In genomic region chr7:29077854-29078253, GRCh38 we compare ENCODE assay signal across 18 cellular contexts.
DNase-seq lines count a peak whose midpoint lies in the region; ATAC-seq, FAIRE-seq and TF ChIP-seq lines count a peak whose summit lies in the region.
"Had no signal": no experiment of that assay in that cellular context is flagged by ENCODE, and none has a peak within 500 bp of the region (broad histone marks: within the 10 kb centered on the region; RNA-seq: fewer than 3 reads in every experiment).

No MANE protein-coding gene starts in this region.

- H3K27me3 ChIP-seq in astrocyte (ENCODE audit: insufficient read depth, low read length) (no peaks in the 10 kb centered on the region), smooth muscle cell (ENCODE audit: low read depth) (no peaks in the 10 kb centered on the region), PC-3 (ENCODE audit: low read length) (no peaks in the 10 kb centered on the region)
- H3K27me3 ChIP-seq: BLaER1 had no signal

- H3K36me3 Mint-ChIP-seq in astrocyte (ENCODE audit: low read depth, unreplicated experiment), result no peaks in the 10 kb centered on the region
- H3K36me3 Mint-ChIP-seq: CD8-positive, alpha-beta memory T cell had no signal

- POLR2A ChIA-PET in PC-3 (lab: Charles Lee; ENCODE audit: unreplicated experiment), result no interaction called here

- ATAC-seq in PC-3, result no peak
- ATAC-seq: K562 had no signal

- H3F3A ChIP-seq in smooth muscle cell (ENCODE audit: low read depth) (no peaks in the 10 kb centered on the region), PC-3 (ENCODE audit: low read length, unreplicated experiment) (no peaks in the 10 kb centered on the region)

- H3K4me2 ChIP-seq in astrocyte (ENCODE audit: low read length) (peak overlapping the region; percentile 43), smooth muscle cell (peak overlapping the region; percentile 61), PC-3 (ENCODE audit: low read length) (no peak overlapping the region)
- H3K4me2 ChIP-seq: BLaER1 had no signal

- H3K4me1 Mint-ChIP-seq in astrocyte (ENCODE audit: low read depth, unreplicated experiment), result no peaks in the 10 kb centered on the region
- H3K4me1 Mint-ChIP-seq: CD8-positive, alpha-beta memory T cell had no signal

- no TSS peak for BruUV-seq in PC-3 (replicated peaks; lab: Mats Ljungman, UMichigan)

- no peaks in the 10 kb centered on the region for H3K36me3 ChIP-seq in astrocyte (ENCODE audit: insufficient read depth, low read length)
- H3K36me3 ChIP-seq in smooth muscle cell (ENCODE audit: low read depth), result no peaks in the 10 kb centered on the region
- no peaks in the 10 kb centered on the region for H3K36me3 ChIP-seq in PC-3 (ENCODE audit: low read depth, low read length)
- H3K36me3 ChIP-seq: BLaER1, HAP-1 had no signal

- H3K4me1 ChIP-seq in astrocyte (ENCODE audit: insufficient read depth, low read length) (peaks cover 6% of the 10 kb centered on the region), smooth muscle cell (ENCODE audit: low read depth) (no peaks in the 10 kb centered on the region), PC-3 (ENCODE audit: insufficient read depth, low read length) (no peaks in the 10 kb centered on the region)
- H3K4me1 ChIP-seq: BLaER1, Caco-2, HAP-1 had no signal

- TF ChIP-seq CTCF in AG09309 (IDR thresholded peaks at IDR 0.05; ENCODE audit: control insufficient read depth, insufficient read depth, low read depth, low read length, missing control alignments), result no peak
- TF ChIP-seq CTCF in astrocyte (IDR thresholded peaks at IDR 0.05; ENCODE audit: insufficient read depth, low read depth, low read length), result no peak
- TF ChIP-seq CTCF in smooth muscle cell (IDR thresholded peaks at IDR 0.05; ENCODE audit: borderline replicate concordance, insufficient read depth, poor library complexity, severe bottlenecking), result no peak
- TF ChIP-seq CTCF in PC-3 (conservative IDR thresholded peaks at IDR 0.05; ENCODE audit: low read depth, low read length), result no peak

- H3K9ac ChIP-seq in astrocyte (ENCODE audit: low read length) (peak overlapping the region; percentile 38), smooth muscle cell (ENCODE audit: low read depth) (peak overlapping the region; percentile 80), PC-3 (ENCODE audit: low read length) (no peak overlapping the region)
- H3K9ac ChIP-seq: BLaER1 had no signal

- intact Hi-C loops in PC-3 (cut with micrococcal nuclease), result no loop called here

- H3K9me3 ChIP-seq in astrocyte (ENCODE audit: insufficient read depth, low read depth, low read length) (no peaks in the 10 kb centered on the region), smooth muscle cell (replicated peaks; ENCODE audit: low read depth) (no peaks in the 10 kb centered on the region), PC-3 (ENCODE audit: low read length) (no peaks in the 10 kb centered on the region)
- H3K9me3 ChIP-seq: BLaER1, Caco-2, HAP-1 had no signal

- H3K4me3 Mint-ChIP-seq in astrocyte (ENCODE audit: unreplicated experiment), result no peak overlapping the region
- H3K4me3 Mint-ChIP-seq: CD8-positive, alpha-beta memory T cell had no signal

- DNase-seq in AG09309 (ENCODE audit: low read depth) (peak; percentile 55), M059J (ENCODE audit: low read depth) (peak; percentile 60), astrocyte (ENCODE audit: low read depth) (peak; percentile 77), smooth muscle cell (lab: John Stamatoyannopoulos, UW; ENCODE audit: unreplicated experiment) (no peak), NAMALWA (ENCODE audit: low spot score) (no peak), GM19239 (ENCODE audit: insufficient read length, low spot score) (no peak), PC-3 (no peak)
- DNase-seq: AML-193; Caco-2; CD8-positive, alpha-beta memory T cell; DND-41; GF-D8 had no signal

- CTCF ChIA-PET in PC-3 (lab: Charles Lee), result no interaction called here

- H3K4me3 ChIP-seq in AG09309 (ENCODE audit: control insufficient read depth, low read depth, low read length) (no peak overlapping the region), astrocyte (ENCODE audit: insufficient read depth, low read depth, low read length) (no peak overlapping the region), smooth muscle cell (no peak overlapping the region), PC-3 (ENCODE audit: low read length) (no peak overlapping the region)
- H3K4me3 ChIP-seq: BLaER1, HAP-1, K562 had no signal

- H3K27ac ChIP-seq in astrocyte (ENCODE audit: low read depth, low read length) (peak overlapping the region; percentile 57), smooth muscle cell (ENCODE audit: low read depth) (peak overlapping the region; percentile 94), PC-3 (ENCODE audit: low read length) (no peak overlapping the region)
- H3K27ac ChIP-seq: BLaER1, HL-60 had no signal

- H4K20me1 ChIP-seq in astrocyte (ENCODE audit: insufficient read depth, low read length), result no peaks in the 10 kb centered on the region
- H4K20me1 ChIP-seq in smooth muscle cell (ENCODE audit: low read depth), result no peaks in the 10 kb centered on the region
- no peaks in the 10 kb centered on the region for H4K20me1 ChIP-seq in PC-3 (ENCODE audit: low read length)
- H4K20me1 ChIP-seq: BLaER1 had no signal

- H3K79me2 ChIP-seq in astrocyte (ENCODE audit: insufficient read depth, low read length) (no peaks in the 10 kb centered on the region), smooth muscle cell (ENCODE audit: low read depth) (no peaks in the 10 kb centered on the region), PC-3 (ENCODE audit: low read length) (no peaks in the 10 kb centered on the region)

- H2AFZ ChIP-seq in astrocyte (ENCODE audit: low read depth, low read length) (no peak overlapping the region), smooth muscle cell (ENCODE audit: low read depth) (peak overlapping the region; percentile 50), PC-3 (ENCODE audit: low read length) (no peak overlapping the region)

- FAIRE-seq in astrocyte (lab: Jason Lieb, UNC) (no peak), GM19239 (lab: Jason Lieb, UNC) (no peak)
- FAIRE-seq: A204.1, H1, K562 had no signal

- no peaks in the 10 kb centered on the region for H3K9me3 Mint-ChIP-seq in astrocyte (ENCODE audit: unreplicated experiment)
- H3K9me3 Mint-ChIP-seq: CD8-positive, alpha-beta memory T cell had no signal

- 81% methylated on average over 4 of the region's 4 CpGs for WGBS in smooth muscle cell (ENCODE audit: low lambda C conversion rate)

- H3K27me3 Mint-ChIP-seq in astrocyte (ENCODE audit: low read depth, unreplicated experiment), result no peaks in the 10 kb centered on the region

- H3K9me2 ChIP-seq in PC-3 (replicated peaks; ENCODE audit: low read length), result no peaks in the 10 kb centered on the region

- no peak overlapping the region for H3K27ac Mint-ChIP-seq in astrocyte (ENCODE audit: unreplicated experiment)
- H3K27ac Mint-ChIP-seq: CD8-positive, alpha-beta memory T cell had no signal

Comparison
In these comparisons a context has a peak if more than half of its experiments do, and no peak if none do; other contexts are left out.
1. DNase-seq: peak in AG09309 (single experiment), M059J (single experiment) and astrocyte (single experiment); none in smooth muscle cell (single experiment), NAMALWA (single experiment), GM19239 (single experiment) and PC-3 (single experiment).